In the genomic region with DNA sequence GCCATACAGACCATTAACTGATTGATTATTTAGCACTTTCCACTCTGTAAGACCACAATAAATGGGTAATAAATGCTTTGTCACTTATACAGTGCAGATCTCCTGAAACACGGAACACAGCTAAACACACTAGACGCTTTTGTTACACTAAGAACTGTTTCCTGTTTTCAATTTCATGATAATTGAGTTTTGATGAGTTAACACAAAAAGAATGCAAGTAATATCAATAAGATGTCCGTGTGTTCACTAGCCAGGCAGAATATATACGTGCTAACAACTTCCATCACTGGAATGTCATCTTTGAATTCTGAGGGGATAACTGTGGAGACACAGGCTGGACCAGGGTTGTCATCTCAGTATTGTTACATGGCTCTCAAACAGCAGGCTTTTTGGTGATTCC, we compare ENCODE assay signal across 9 cellular contexts.
DNase-seq lines count a peak whose midpoint lies in the region; ATAC-seq and TF ChIP-seq lines count a peak whose summit lies in the region.
"Had no signal": no experiment of that assay in that cellular context is flagged by ENCODE, and none has a peak within 500 bp of the region (broad histone marks: within the 10 kb centered on the region; RNA-seq: fewer than 3 reads in every experiment).

No MANE protein-coding gene starts in this region.

- no peak overlapping the region for H3K4me3 ChIP-seq in HEK293 (ENCODE audit: low read depth, low read length)
- H3K4me3 ChIP-seq in esophagus muscularis mucosa = no peak overlapping the region
- H3K4me3 ChIP-seq: BLaER1 treated with 17β-estradiol and CSF1 and Interleukin-3, amounts not matched to agents 10 nM and 100 nM had no signal

- no peak for ATAC-seq in HG02610 (IDR thresholded peaks at IDR 0.05; ENCODE audit: unreplicated experiment)
- ATAC-seq in stimulated activated memory B cell treated with anti-CD40 and anti-IgM and Interleukin-4, amounts not matched to agents 10 μg/mL and 1 μg/mL and 100 μg/mL, for 72 hours = no peak

- TF ChIP-seq CTCF in HEK293 (tag by site-specific recombination; IDR thresholded peaks at IDR 0.05) (no peak), esophagus muscularis mucosa (IDR thresholded peaks at IDR 0.05) (no peak), mesothelial cell of epicardium (IDR thresholded peaks at IDR 0.05; ENCODE audit: unreplicated experiment) (no peak)

- CTCF ChIA-PET in HEK293 (lab: Yijun Ruan, JAX) = no interaction called here

- H3K27me3 ChIP-seq in esophagus muscularis mucosa = no peaks in the 10 kb centered on the region

- H3K27ac Mint-ChIP-seq in mesothelial cell of epicardium = peak overlapping the region; percentile 66
- H3K27ac Mint-ChIP-seq in stimulated activated memory B cell treated with anti-CD40 and anti-IgM and Interleukin-4, amounts not matched to agents 10 μg/mL and 1 μg/mL and 100 μg/mL, for 72 hours = no peak overlapping the region

- 41% methylated on average over 4 of the region's 4 CpGs for WGBS in esophagus muscularis mucosa

- POLR2A ChIA-PET in HEK293 (lab: Yijun Ruan, JAX) = no interaction called here

- no peaks in the 10 kb centered on the region for H3K9me3 Mint-ChIP-seq in mesothelial cell of epicardium
- no peaks in the 10 kb centered on the region for H3K9me3 Mint-ChIP-seq in stimulated activated memory B cell treated with anti-CD40 and anti-IgM and Interleukin-4, amounts not matched to agents 10 μg/mL and 1 μg/mL and 100 μg/mL, for 72 hours

- peak; percentile 43 for DNase-seq in EH (ENCODE audit: low read depth)
- no peak for DNase-seq in esophagus muscularis mucosa (ENCODE audit: extremely low spot score)
- no peak for DNase-seq in mesothelial cell of epicardium (ENCODE audit: low spot score in 2 of 2, unreplicated experiment in 2 of 2)
- no peak for DNase-seq in NOMO-1 treated with dmso at 0.1 percent for 144 hours (lab: John Stamatoyannopoulos, UW; ENCODE audit: unreplicated experiment)
- no peak for DNase-seq in NCI-H2196 treated with DMSO at 0.1 percent for 48 hours (lab: John Stamatoyannopoulos, UW; ENCODE audit: unreplicated experiment)

- H3K27ac ChIP-seq in HEK293 (ENCODE audit: extremely low read depth, low read depth, low read length) = no peak overlapping the region
- H3K27ac ChIP-seq in esophagus muscularis mucosa (replicated peaks in 1 of 4) = peak overlapping the region in 3 of 4 donors; percentile 3 to 67 (median 19)
- H3K27ac ChIP-seq: BLaER1 treated with 17β-estradiol and CSF1 and Interleukin-3, amounts not matched to agents 10 nM and 100 nM had no signal

- H3K4me1 Mint-ChIP-seq in mesothelial cell of epicardium = peaks cover 87% of the 10 kb centered on the region
- peaks cover 19% of the 10 kb centered on the region for H3K4me1 Mint-ChIP-seq in stimulated activated memory B cell treated with anti-CD40 and anti-IgM and Interleukin-4, amounts not matched to agents 10 μg/mL and 1 μg/mL and 100 μg/mL, for 72 hours

- H3K27me3 Mint-ChIP-seq in mesothelial cell of epicardium (ENCODE audit: low read depth) = no peaks in the 10 kb centered on the region
- no peaks in the 10 kb centered on the region for H3K27me3 Mint-ChIP-seq in stimulated activated memory B cell treated with anti-CD40 and anti-IgM and Interleukin-4, amounts not matched to agents 10 μg/mL and 1 μg/mL and 100 μg/mL, for 72 hours

- H3K9me3 ChIP-seq in HEK293 (ENCODE audit: control insufficient read depth, insufficient read depth, low read depth, low read length) (no peaks in the 10 kb centered on the region), esophagus muscularis mucosa (no peaks in the 10 kb centered on the region)
- H3K9me3 ChIP-seq: BLaER1 treated with 17β-estradiol and CSF1 and Interleukin-3, amounts not matched to agents 10 nM and 100 nM had no signal

- H3K4me1 ChIP-seq in HEK293 (ENCODE audit: control insufficient read depth, insufficient read depth, low read length) (peaks cover 62% of the 10 kb centered on the region), esophagus muscularis mucosa (peaks cover 3 to 82% (median 76%) of the 10 kb centered on the region in 4 donors)

- intact Hi-C loops in esophagus muscularis mucosa (cut with DNase I) = no loop called here

- TF ChIP-seq POLR2A in esophagus muscularis mucosa (IDR thresholded peaks at IDR 0.05; ENCODE audit: low read depth) = no peak

- no peaks in the 10 kb centered on the region for H3K36me3 Mint-ChIP-seq in mesothelial cell of epicardium
- peaks cover 15% of the 10 kb centered on the region for H3K36me3 Mint-ChIP-seq in stimulated activated memory B cell treated with anti-CD40 and anti-IgM and Interleukin-4, amounts not matched to agents 10 μg/mL and 1 μg/mL and 100 μg/mL, for 72 hours

- no peak overlapping the region for H3K4me3 Mint-ChIP-seq in mesothelial cell of epicardium
- H3K4me3 Mint-ChIP-seq in stimulated activated memory B cell treated with anti-CD40 and anti-IgM and Interleukin-4, amounts not matched to agents 10 μg/mL and 1 μg/mL and 100 μg/mL, for 72 hours = no peak overlapping the region

- no peak for TF ChIP-seq EP300 in esophagus muscularis mucosa (IDR thresholded peaks at IDR 0.05)

- no peaks in the 10 kb centered on the region; a peak in 1 of 3 replicates for H3K36me3 ChIP-seq in HEK293 (ENCODE audit: control insufficient read depth in 2 of 2, insufficient read depth in 1 of 2, low read length in 2 of 2)
- no peaks in the 10 kb centered on the region for H3K36me3 ChIP-seq in esophagus muscularis mucosa
- H3K36me3 ChIP-seq: BLaER1 treated with 17β-estradiol and CSF1 and Interleukin-3, amounts not matched to agents 10 nM and 100 nM had no signal

TF ChIP-seq in HEK293, 187 proteins besides CTCF, POLR2A, EP300 and RAD21:
- TF ChIP-seq, protein P1, sequence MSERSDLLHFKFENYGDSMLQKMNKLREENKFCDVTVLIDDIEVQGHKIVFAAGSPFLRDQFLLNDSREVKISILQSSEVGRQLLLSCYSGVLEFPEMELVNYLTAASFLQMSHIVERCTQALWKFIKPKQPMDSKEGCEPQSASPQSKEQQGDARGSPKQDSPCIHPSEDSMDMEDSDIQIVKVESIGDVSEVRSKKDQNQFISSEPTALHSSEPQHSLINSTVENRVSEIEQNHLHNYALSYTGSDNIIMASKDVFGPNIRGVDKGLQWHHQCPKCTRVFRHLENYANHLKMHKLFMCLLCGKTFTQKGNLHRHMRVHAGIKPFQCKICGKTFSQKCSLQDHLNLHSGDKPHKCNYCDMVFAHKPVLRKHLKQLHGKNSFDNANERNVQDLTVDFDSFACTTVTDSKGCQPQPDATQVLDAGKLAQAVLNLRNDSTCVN (tag by site-specific recombination; optimal IDR thresholded peaks at IDR 0.05) = no peak
- TF ChIP-seq ZNF664 (tag by site-specific recombination; IDR thresholded peaks at IDR 0.05) = peak; percentile 45; the same call in 1 of the 2 replicates
